In the genomic region with DNA sequence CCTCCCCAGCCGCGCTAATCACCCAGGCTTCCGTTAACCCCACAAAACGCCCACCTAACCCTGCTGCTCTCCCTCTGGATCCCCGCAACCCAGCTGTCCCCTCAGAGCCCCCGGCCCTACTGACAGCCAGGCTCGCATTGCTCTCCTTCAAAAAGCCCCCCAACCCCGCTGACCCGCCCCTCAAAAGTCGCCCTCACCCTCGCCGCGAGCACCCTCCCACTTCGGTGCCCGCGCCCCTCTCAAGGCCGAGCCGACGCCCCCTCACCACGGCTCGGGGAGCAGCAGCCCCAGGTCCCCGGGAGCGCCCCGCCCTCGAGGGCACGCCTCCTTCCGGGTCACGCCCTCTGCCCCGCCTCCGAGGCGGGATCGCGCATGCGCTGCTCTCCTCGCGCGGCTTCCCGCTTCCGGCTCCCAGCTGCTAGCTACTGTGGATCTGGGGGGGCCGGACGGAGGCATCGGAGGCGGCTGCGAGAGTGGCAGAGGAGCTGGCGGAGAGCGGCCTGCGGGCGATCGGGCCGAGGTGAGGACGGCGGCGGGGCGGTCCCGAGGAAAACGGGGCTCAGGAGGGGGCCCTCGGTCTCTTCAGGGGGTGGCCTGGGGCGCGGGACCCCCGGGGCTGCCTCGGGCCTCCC, we compare ENCODE assay signal across 1 cellular context.
TF ChIP-seq lines count a peak whose summit lies in the region.

No MANE protein-coding gene starts in this region.

TF ChIP-seq in HepG2, 621 proteins besides CTCF, POLR2A, EP300 and RAD21 (continued from another document):
- TF ChIP-seq, protein P1, sequence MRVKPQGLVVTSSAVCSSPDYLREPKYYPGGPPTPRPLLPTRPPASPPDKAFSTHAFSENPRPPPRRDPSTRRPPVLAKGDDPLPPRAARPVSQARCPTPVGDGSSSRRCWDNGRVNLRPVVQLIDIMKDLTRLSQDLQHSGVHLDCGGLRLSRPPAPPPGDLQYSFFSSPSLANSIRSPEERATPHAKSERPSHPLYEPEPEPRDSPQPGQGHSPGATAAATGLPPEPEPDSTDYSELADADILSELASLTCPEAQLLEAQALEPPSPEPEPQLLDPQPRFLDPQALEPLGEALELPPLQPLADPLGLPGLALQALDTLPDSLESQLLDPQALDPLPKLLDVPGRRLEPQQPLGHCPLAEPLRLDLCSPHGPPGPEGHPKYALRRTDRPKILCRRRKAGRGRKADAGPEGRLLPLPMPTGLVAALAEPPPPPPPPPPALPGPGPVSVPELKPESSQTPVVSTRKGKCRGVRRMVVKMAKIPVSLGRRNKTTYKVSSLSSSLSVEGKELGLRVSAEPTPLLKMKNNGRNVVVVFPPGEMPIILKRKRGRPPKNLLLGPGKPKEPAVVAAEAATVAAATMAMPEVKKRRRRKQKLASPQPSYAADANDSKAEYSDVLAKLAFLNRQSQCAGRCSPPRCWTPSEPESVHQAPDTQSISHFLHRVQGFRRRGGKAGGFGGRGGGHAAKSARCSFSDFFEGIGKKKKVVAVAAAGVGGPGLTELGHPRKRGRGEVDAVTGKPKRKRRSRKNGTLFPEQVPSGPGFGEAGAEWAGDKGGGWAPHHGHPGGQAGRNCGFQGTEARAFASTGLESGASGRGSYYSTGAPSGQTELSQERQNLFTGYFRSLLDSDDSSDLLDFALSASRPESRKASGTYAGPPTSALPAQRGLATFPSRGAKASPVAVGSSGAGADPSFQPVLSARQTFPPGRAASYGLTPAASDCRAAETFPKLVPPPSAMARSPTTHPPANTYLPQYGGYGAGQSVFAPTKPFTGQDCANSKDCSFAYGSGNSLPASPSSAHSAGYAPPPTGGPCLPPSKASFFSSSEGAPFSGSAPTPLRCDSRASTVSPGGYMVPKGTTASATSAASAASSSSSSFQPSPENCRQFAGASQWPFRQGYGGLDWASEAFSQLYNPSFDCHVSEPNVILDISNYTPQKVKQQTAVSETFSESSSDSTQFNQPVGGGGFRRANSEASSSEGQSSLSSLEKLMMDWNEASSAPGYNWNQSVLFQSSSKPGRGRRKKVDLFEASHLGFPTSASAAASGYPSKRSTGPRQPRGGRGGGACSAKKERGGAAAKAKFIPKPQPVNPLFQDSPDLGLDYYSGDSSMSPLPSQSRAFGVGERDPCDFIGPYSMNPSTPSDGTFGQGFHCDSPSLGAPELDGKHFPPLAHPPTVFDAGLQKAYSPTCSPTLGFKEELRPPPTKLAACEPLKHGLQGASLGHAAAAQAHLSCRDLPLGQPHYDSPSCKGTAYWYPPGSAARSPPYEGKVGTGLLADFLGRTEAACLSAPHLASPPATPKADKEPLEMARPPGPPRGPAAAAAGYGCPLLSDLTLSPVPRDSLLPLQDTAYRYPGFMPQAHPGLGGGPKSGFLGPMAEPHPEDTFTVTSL (CRISPR knock-in tag; IDR thresholded peaks at IDR 0.05; ENCODE audit: borderline replicate concordance) = no peak
- no peak for TF ChIP-seq ZC3H4 (CRISPR knock-in tag; IDR thresholded peaks at IDR 0.05; ENCODE audit: borderline replicate concordance)
- TF ChIP-seq, protein P2, sequence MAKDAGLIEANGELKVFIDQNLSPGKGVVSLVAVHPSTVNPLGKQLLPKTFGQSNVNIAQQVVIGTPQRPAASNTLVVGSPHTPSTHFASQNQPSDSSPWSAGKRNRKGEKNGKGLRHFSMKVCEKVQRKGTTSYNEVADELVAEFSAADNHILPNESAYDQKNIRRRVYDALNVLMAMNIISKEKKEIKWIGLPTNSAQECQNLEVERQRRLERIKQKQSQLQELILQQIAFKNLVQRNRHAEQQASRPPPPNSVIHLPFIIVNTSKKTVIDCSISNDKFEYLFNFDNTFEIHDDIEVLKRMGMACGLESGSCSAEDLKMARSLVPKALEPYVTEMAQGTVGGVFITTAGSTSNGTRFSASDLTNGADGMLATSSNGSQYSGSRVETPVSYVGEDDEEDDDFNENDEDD (CRISPR knock-in tag; IDR thresholded peaks at IDR 0.05; ENCODE audit: borderline replicate concordance) = peak; percentile 57; the same call in 1 of the 2 replicates
- TF ChIP-seq, protein P3, sequence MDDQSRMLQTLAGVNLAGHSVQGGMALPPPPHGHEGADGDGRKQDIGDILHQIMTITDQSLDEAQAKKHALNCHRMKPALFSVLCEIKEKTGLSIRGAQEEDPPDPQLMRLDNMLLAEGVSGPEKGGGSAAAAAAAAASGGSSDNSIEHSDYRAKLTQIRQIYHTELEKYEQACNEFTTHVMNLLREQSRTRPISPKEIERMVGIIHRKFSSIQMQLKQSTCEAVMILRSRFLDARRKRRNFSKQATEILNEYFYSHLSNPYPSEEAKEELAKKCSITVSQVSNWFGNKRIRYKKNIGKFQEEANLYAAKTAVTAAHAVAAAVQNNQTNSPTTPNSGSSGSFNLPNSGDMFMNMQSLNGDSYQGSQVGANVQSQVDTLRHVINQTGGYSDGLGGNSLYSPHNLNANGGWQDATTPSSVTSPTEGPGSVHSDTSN (CRISPR knock-in tag; IDR thresholded peaks at IDR 0.05; ENCODE audit: borderline replicate concordance) = no peak
- no peak for TF ChIP-seq TRIM24 (CRISPR knock-in tag; IDR thresholded peaks at IDR 0.05)
- TF ChIP-seq ZNF136 (CRISPR knock-in tag; IDR thresholded peaks at IDR 0.05; ENCODE audit: low read depth) = no peak
- no peak for TF ChIP-seq PRMT3 (CRISPR knock-in tag; IDR thresholded peaks at IDR 0.05; ENCODE audit: borderline replicate concordance, low read depth)
- TF ChIP-seq ZNF143 (CRISPR knock-in tag; IDR thresholded peaks at IDR 0.05) = no peak
- TF ChIP-seq HDAC6 (IDR thresholded peaks at IDR 0.05; ENCODE audit: low read depth, low read length) = no peak
- TF ChIP-seq, protein P4, sequence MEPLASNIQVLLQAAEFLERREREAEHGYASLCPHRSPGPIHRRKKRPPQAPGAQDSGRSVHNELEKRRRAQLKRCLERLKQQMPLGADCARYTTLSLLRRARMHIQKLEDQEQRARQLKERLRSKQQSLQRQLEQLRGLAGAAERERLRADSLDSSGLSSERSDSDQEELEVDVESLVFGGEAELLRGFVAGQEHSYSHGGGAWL (CRISPR knock-in tag; IDR thresholded peaks at IDR 0.05) = no peak
- TF ChIP-seq, protein P5, sequence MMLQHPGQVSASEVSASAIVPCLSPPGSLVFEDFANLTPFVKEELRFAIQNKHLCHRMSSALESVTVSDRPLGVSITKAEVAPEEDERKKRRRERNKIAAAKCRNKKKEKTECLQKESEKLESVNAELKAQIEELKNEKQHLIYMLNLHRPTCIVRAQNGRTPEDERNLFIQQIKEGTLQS (CRISPR knock-in tag; IDR thresholded peaks at IDR 0.05) = no peak
- no peak for TF ChIP-seq EED (CRISPR knock-in tag; IDR thresholded peaks at IDR 0.05)
